Comparison of ENCODE assay signal across 30 cellular contexts in the genomic region with DNA sequence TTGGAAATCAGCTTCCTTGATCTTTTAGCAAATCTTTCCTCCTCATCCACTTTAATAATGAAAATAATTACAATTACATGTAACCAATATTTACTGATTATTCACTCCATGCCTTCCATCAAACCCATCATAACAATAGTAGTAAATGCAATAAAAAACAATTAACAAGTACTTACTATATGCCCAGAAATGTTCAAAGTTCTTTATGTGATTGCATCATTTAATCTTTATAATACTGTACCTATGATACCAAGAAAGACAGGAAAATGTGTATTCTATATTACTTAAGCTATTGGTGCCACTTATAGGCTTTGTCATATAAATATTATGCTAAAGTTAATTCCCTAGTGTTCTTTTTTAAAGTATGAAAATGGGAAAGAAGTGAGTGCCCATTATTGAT.
"Had no signal": no experiment of that assay in that cellular context is flagged by ENCODE, and none has a peak within 500 bp of the region (broad histone marks: within the 10 kb centered on the region; RNA-seq: fewer than 3 reads in every experiment).

No MANE protein-coding gene starts in this region.

- H3K4me2 ChIP-seq: KMS-11 had no signal

- DNase-seq: NCI-H1048, NCI-H1092, NCI-H1092 treated with DMSO at 0.1 percent for 48 hours, NCI-H1105, NCI-H1105 treated with DMSO at 0.1 percent for 48 hours, NCI-H1417, NCI-H1417 treated with DMSO at 0.1 percent for 48 hours, NCI-H1436, NCI-H1436 treated with DMSO at 0.1 percent for 48 hours, NCI-H146, NCI-H1694, NCI-H1694 treated with DMSO at 0.1 percent for 48 hours, NCI-H187, NCI-H187 treated with DMSO at 0.1 percent for 48 hours, NCI-H1930, NCI-H2029, NCI-H2029 treated with DMSO at 0.1 percent for 48 hours, NCI-H2081, NCI-H2081 treated with DMSO at 0.1 percent for 48 hours, NCI-H2107, NCI-H2171, NCI-H2171 treated with DMSO at 0.1 percent for 48 hours, NCI-H2227 treated with DMSO at 0.1 percent for 48 hours, NCI-H345, NCI-H446, NCI-H446 treated with DMSO at 0.1 percent for 48 hours, NCI-H510A, NCI-H510A treated with DMSO at 0.1 percent for 48 hours had no signal

- H3K36me3 ChIP-seq: MG63 had no signal

- H3K9ac ChIP-seq: KMS-11 had no signal

- H3K27ac ChIP-seq: KMS-11 had no signal

- H3K9me3 ChIP-seq: MG63 had no signal

- H3K4me3 ChIP-seq: MG63 had no signal
